ENCODE assay signal across 7 cellular contexts in the genomic region with DNA sequence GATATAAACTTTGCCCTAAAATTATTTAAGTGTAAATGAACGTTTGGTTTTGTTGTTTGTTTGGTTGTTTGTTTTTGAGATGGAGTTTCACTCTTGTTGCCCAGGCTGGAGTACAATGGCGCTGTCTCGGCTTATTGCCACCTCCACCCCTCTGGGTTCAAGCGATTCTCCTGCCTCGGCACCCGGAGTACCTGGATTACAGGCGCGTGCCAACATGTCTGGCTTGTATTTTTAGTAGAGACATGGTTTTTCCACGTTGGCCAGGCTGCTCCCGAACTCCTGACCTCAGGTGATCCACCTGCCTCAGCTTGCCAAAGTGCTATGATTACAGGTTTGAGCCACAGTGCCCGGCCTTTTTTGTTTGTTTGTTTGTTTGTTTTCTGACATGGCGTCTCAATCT.
DNase-seq lines count a peak whose midpoint lies in the region; ATAC-seq and TF ChIP-seq lines count a peak whose summit lies in the region.

No MANE protein-coding gene starts in this region.

- H3K27me3 Mint-ChIP-seq in CD8-positive, alpha-beta T cell (ENCODE audit: low read depth), result no peaks in the 10 kb centered on the region

- peak overlapping the region; percentile 65 for H2AFZ ChIP-seq in osteoblast (ENCODE audit: low read length)

- no peaks in the 10 kb centered on the region for H3K9me3 Mint-ChIP-seq in CD8-positive, alpha-beta T cell

- in situ Hi-C loops in HAP-1 (cut with MboI; ENCODE audit: low sequenced_read_pairs), result no loop called here

- CTCF ChIA-PET in CD8-positive, alpha-beta T cell (lab: Charles Lee), result interaction anchor here (1.2 to 5.8 kb wide), 4 partner anchors 7 to 101 kb away, joined by 3 to 57 read pairs (median 5); no protein-coding TSS in a partner anchor

- no peak for TF ChIP-seq CTCF in CD8-positive, alpha-beta T cell (IDR thresholded peaks at IDR 0.05)
- TF ChIP-seq CTCF in LNCaP clone FGC (IDR thresholded peaks at IDR 0.05; ENCODE audit: control insufficient read depth, extremely low read depth, insufficient read depth), result no peak
- no peak for TF ChIP-seq CTCF in osteoblast (IDR thresholded peaks at IDR 0.05; ENCODE audit: extremely low read depth, low read depth, low read length)

- H3K36me3 ChIP-seq in CD8-positive, alpha-beta T cell (ENCODE audit: insufficient read depth, low read length), result no peaks in the 10 kb centered on the region
- no peaks in the 10 kb centered on the region for H3K36me3 ChIP-seq in osteoblast (ENCODE audit: insufficient read depth, low read length)
- H3K36me3 ChIP-seq in HAP-1 (replicated peaks), result no peaks in the 10 kb centered on the region

- H4K20me1 ChIP-seq in osteoblast (ENCODE audit: insufficient read depth, low read length), result no peaks in the 10 kb centered on the region

- H3K36me3 Mint-ChIP-seq in CD8-positive, alpha-beta T cell, result peaks cover 2% of the 10 kb centered on the region

- intact Hi-C loops in CD8-positive, alpha-beta T cell (cut with DNase I, micrococcal nuclease), result loop anchor here in 1 of 2 experiments (5.0 kb wide), 1 partner anchor 35 kb away; no protein-coding TSS in a partner anchor

- H3K9me3 ChIP-seq in CD8-positive, alpha-beta T cell (ENCODE audit: low read length), result no peaks in the 10 kb centered on the region
- H3K9me3 ChIP-seq in osteoblast (ENCODE audit: low read depth, low read length), result no peaks in the 10 kb centered on the region
- no peaks in the 10 kb centered on the region for H3K9me3 ChIP-seq in HAP-1

- H3K79me2 ChIP-seq in osteoblast (ENCODE audit: insufficient read depth, low read length), result peaks cover 6% of the 10 kb centered on the region

- H3K27ac ChIP-seq in CD8-positive, alpha-beta T cell (ENCODE audit: low read depth, low read length), result no peak overlapping the region
- peak overlapping the region; percentile 58 for H3K27ac ChIP-seq in caudate nucleus (ENCODE audit: low read depth, low read length)
- H3K27ac ChIP-seq in osteoblast (ENCODE audit: low read depth, low read length), result no peak overlapping the region

- H3K4me1 Mint-ChIP-seq in CD8-positive, alpha-beta T cell (ENCODE audit: low read depth), result peaks cover 50% of the 10 kb centered on the region

- H3K4me2 ChIP-seq in osteoblast (ENCODE audit: insufficient read depth, low read length), result peak overlapping the region; percentile 28

- ATAC-seq in CD8-positive, alpha-beta T cell, result no peak
- no peak for ATAC-seq in HG03139 (IDR thresholded peaks at IDR 0.05; ENCODE audit: unreplicated experiment)

- no peak overlapping the region for H3K4me3 Mint-ChIP-seq in CD8-positive, alpha-beta T cell

- H3K27me3 ChIP-seq in CD8-positive, alpha-beta T cell (ENCODE audit: insufficient read depth, low read length), result no peaks in the 10 kb centered on the region
- no peaks in the 10 kb centered on the region for H3K27me3 ChIP-seq in osteoblast (ENCODE audit: insufficient read depth, low read length)
- H3K27me3 ChIP-seq in HAP-1 (ENCODE audit: low read depth), result no peaks in the 10 kb centered on the region; the same call in 1 of the 2 replicates

- DNase-seq in CD8-positive, alpha-beta T cell, result no peak
- DNase-seq in LNCaP clone FGC (ENCODE audit: low read depth), result no peak
- no peak for DNase-seq in caudate nucleus (lab: John Stamatoyannopoulos, UW)
- no peak for DNase-seq in osteoblast (ENCODE audit: insufficient read length, low spot score, missing footprints)
- no peak for DNase-seq in stimulated activated CD4-positive, alpha-beta T cell treated with anti-CD3 and anti-CD28 coated beads, Interleukin-12 subunit alpha, Interleukin-12 subunit beta, amount 100 ng/mL, for 4 hours
- no peak for DNase-seq in HAP-1 (ENCODE audit: low spot score in 2 of 2)

- peaks cover 56% of the 10 kb centered on the region for H3K4me1 ChIP-seq in CD8-positive, alpha-beta T cell (ENCODE audit: insufficient read depth, low read length)
- H3K4me1 ChIP-seq in osteoblast (ENCODE audit: insufficient read depth, low read length), result peaks cover 28% of the 10 kb centered on the region
- H3K4me1 ChIP-seq in HAP-1, result peaks cover 30% of the 10 kb centered on the region

- H3K27ac Mint-ChIP-seq in CD8-positive, alpha-beta T cell, result peak overlapping the region; percentile 37

- no peak overlapping the region for H3K4me3 ChIP-seq in CD8-positive, alpha-beta T cell (ENCODE audit: low read depth, low read length)
- H3K4me3 ChIP-seq in LNCaP clone FGC (ENCODE audit: low read depth, low read length), result peak overlapping the region; percentile 49
- H3K4me3 ChIP-seq in osteoblast (ENCODE audit: insufficient read depth, low read length), result no peak overlapping the region
- H3K4me3 ChIP-seq in HAP-1, result no peak overlapping the region

- POLR2A ChIA-PET in CD8-positive, alpha-beta T cell (lab: Charles Lee), result interaction anchor here (1.5 to 6.6 kb wide), 5 partner anchors 9 to 92 kb away, joined by 6 to 382 read pairs (median 63); a partner anchor contains a TSS
